In genomic region chr22:44268431-44269116, GRCh38 we compare ENCODE assay signal across 38 cellular contexts. TPM values are rescaled to one million over a fixed set of nuclear protein-coding genes. Genes with fewer than 3 reads are reported as not detected.
"Had no signal": no experiment of that assay in that cellular context is flagged by ENCODE, and none has a peak within 500 bp of the region (broad histone marks: within the 10 kb centered on the region; RNA-seq: fewer than 3 reads in every experiment).

No MANE protein-coding gene starts in this region.

- H3K36me3 ChIP-seq: brain microvascular endothelial cell, cardiac muscle cell, Peyer's patch, SJSA1, WERI-Rb-1 had no signal

- H3K9me3 ChIP-seq: SJSA1, SK-N-SH had no signal

- H3K4me3 ChIP-seq: cardiac muscle cell, Peyer's patch, SJSA1 had no signal

- H3K4me1 ChIP-seq: Peyer's patch, SJSA1 had no signal

- H3K27ac ChIP-seq: brain microvascular endothelial cell, cardiac muscle cell, Peyer's patch, SJSA1, WERI-Rb-1 had no signal

- H3K27me3 ChIP-seq: brain microvascular endothelial cell, cardiac muscle cell, Peyer's patch, SJSA1 had no signal

- DNase-seq: activated CD4-positive, alpha-beta memory T cell treated with anti-CD3 and anti-CD28 coated beads, Interleukin-2, amount 10 ng/mL, durations not matched to agents 7 days and 5 days; activated CD4-positive, alpha-beta T cell treated with anti-CD3 and anti-CD28 coated beads for 1 hour; activated CD4-positive, alpha-beta T cell treated with anti-CD3 and anti-CD28 coated beads for 48 hours; activated CD4-positive, CD25-positive, alpha-beta regulatory T cell; activated effector memory CD4-positive, alpha-beta T cell treated with anti-CD3 and anti-CD28 coated beads, Interleukin-2, amount 50 U/mL, for 16 hours; activated naive CD4-positive, alpha-beta T cell; activated naive CD4-positive, alpha-beta T cell treated with anti-CD3 and anti-CD28 coated beads, Interleukin-2, amount 50 U/mL, for 16 hours; activated naive CD8-positive, alpha-beta T cell treated with anti-CD3 and anti-CD28 coated beads for 36 hours; activated T-cell treated with anti-CD3 and anti-CD28 coated beads, Interleukin-2, amount 50 U/mL, for 1 hour; activated T-cell treated with anti-CD3 and anti-CD28 coated beads, Interleukin-2, amount 50 U/mL, for 72 hours; amniotic stem cell; brain microvascular endothelial cell; Karpas-422; NCI-H1105 treated with DMSO at 0.1 percent for 48 hours; NCI-H1436; NCI-H1694; NCI-H1930; NCI-H2081 treated with DMSO at 0.1 percent for 48 hours; NCI-H226; NCI-H446 treated with DMSO at 0.1 percent for 48 hours; NCI-H524; NCI-H69; NCI-H82; NK-92 treated with Interleukin-12 subunit alpha and Interleukin-12 subunit beta, amount 100 ng/mL, for 24 hours; PC-3; Peyer's patch; RPMI8226; SHP77 treated with DMSO at 0.1 percent for 48 hours; SK-N-SH; SW 1271; T-helper 1 cell; T-helper 2 cell; T-helper 9 cell; WERI-Rb-1 had no signal

- ATAC-seq: activated T-cell treated with anti-CD3 and anti-CD28 coated beads, Interleukin-2, amount 50 U/mL, for 72 hours; activated T-helper 17 cell treated with anti-CD3 and anti-CD28 coated beads, Interleukin-2, amount 50 U/mL, for 72 hours; PC-3 had no signal

RNA-seq across cellular contexts. Expression of gene SHISAL1, which starts 44.2 kb away (rescaled TPM):
- total RNA-seq: activated CD4-positive, alpha-beta memory T cell treated with anti-CD3 and anti-CD28 coated beads, Interleukin-2, amount 10 ng/mL, durations not matched to agents 7 days and 5 days; activated CD8-positive, alpha-beta memory T cell treated with anti-CD3 and anti-CD28 coated beads for 36 hours; activated naive CD8-positive, alpha-beta T cell treated with anti-CD3 and anti-CD28 coated beads for 36 hours; activated T-cell treated with anti-CD3 and anti-CD28 coated beads, Interleukin-2, amount 50 U/mL, for 72 hours; activated T-helper 17 cell treated with anti-CD3 and anti-CD28 coated beads, Interleukin-2, amount 50 U/mL, for 72 hours had no signal
